ENCODE assay signal across 8 cellular contexts in genomic region chr17:30917050-30917449, GRCh38.
"Had no signal": no experiment of that assay in that cellular context is flagged by ENCODE, and none has a peak within 500 bp of the region (broad histone marks: within the 10 kb centered on the region; RNA-seq: fewer than 3 reads in every experiment).

No MANE protein-coding gene starts in this region.

- ATAC-seq: GM12878 had no signal

- DNase-seq: GDM1, GF-D8 had no signal

- H3K4me3 ChIP-seq: GM12878 had no signal

- FAIRE-seq: G401.6, GM12878, GM12891, GM12892, GM18507, GM19239 had no signal
